ENCODE assay signal across 24 cellular contexts in genomic region chr14:94439453-94440057, GRCh38. TPM values are rescaled to one million over a fixed set of nuclear protein-coding genes. Genes with fewer than 3 reads are reported as not detected.
"Had no signal": no experiment of that assay in that cellular context is flagged by ENCODE, and none has a peak within 500 bp of the region (broad histone marks: within the 10 kb centered on the region; RNA-seq: fewer than 3 reads in every experiment).

No MANE protein-coding gene starts in this region.

- ATAC-seq: left lung; naive thymus-derived CD4-positive, alpha-beta T cell had no signal

- H3K4me3 ChIP-seq: ascending aorta, left lung, tibial artery had no signal

- H3K27me3 ChIP-seq: ascending aorta, tibial artery had no signal

- H3K4me3 Mint-ChIP-seq: activated naive CD4-positive, alpha-beta T cell treated with anti-CD3 and anti-CD28 coated beads, Interleukin-2, amount 10 ng/mL, durations not matched to agents 7 days and 5 days; dendritic cell treated with granulocyte-macrophage colony-stimulating factor and Interleukin-4, amounts not matched to agents 40 ng/mL and 50 ng/mL, for 4 days; naive thymus-derived CD4-positive, alpha-beta T cell had no signal

- H3K36me3 ChIP-seq: ascending aorta, left lung, neutrophil, tibial artery had no signal

- H3K4me1 ChIP-seq: ascending aorta, left lung, tibial artery had no signal

- FAIRE-seq: keratinocyte, TTC549, urothelium cell line had no signal

- H3K9me3 ChIP-seq: ascending aorta, left lung, neutrophil, tibial artery had no signal

- DNase-seq: activated naive CD4-positive, alpha-beta T cell treated with anti-CD3 and anti-CD28 coated beads, Interleukin-2, amount 10 ng/mL, durations not matched to agents 7 days and 5 days; activated T-cell treated with anti-CD3 and anti-CD28 coated beads for 4 hours; left lung; mammary epithelial cell; naive thymus-derived CD4-positive, alpha-beta T cell; posterior cingulate gyrus; stimulated activated CD4-positive, alpha-beta T cell treated with anti-CD3 and anti-CD28 coated beads, Interleukin-15, amount 100 ng/mL, for 24 hours; stimulated activated CD4-positive, alpha-beta T cell treated with anti-CD3 and anti-CD28 coated beads, Interleukin-4, amount 100 ng/mL, for 1 hour; stimulated activated naive CD4-positive, alpha-beta T cell; T-helper 2 cell; tibial artery had no signal

- H3K27ac Mint-ChIP-seq: activated naive CD4-positive, alpha-beta T cell treated with anti-CD3 and anti-CD28 coated beads, Interleukin-2, amount 10 ng/mL, durations not matched to agents 7 days and 5 days; dendritic cell treated with granulocyte-macrophage colony-stimulating factor and Interleukin-4, amounts not matched to agents 40 ng/mL and 50 ng/mL, for 4 days; naive thymus-derived CD4-positive, alpha-beta T cell had no signal

- H3K36me3 Mint-ChIP-seq: activated naive CD4-positive, alpha-beta T cell treated with anti-CD3 and anti-CD28 coated beads, Interleukin-2, amount 10 ng/mL, durations not matched to agents 7 days and 5 days; naive thymus-derived CD4-positive, alpha-beta T cell had no signal

- H3K4me1 Mint-ChIP-seq: activated naive CD4-positive, alpha-beta T cell treated with anti-CD3 and anti-CD28 coated beads, Interleukin-2, amount 10 ng/mL, durations not matched to agents 7 days and 5 days; naive thymus-derived CD4-positive, alpha-beta T cell had no signal

- H3K9me3 Mint-ChIP-seq: activated naive CD4-positive, alpha-beta T cell treated with anti-CD3 and anti-CD28 coated beads, Interleukin-2, amount 10 ng/mL, durations not matched to agents 7 days and 5 days; dendritic cell treated with granulocyte-macrophage colony-stimulating factor and Interleukin-4, amounts not matched to agents 40 ng/mL and 50 ng/mL, for 4 days had no signal

- H3K27ac ChIP-seq: ascending aorta, left lung, neutrophil, tibial artery had no signal

RNA-seq across cellular contexts. Expression of gene SERPINA11, which starts 13.0 kb away (rescaled TPM):
- total RNA-seq: activated CD8-positive, alpha-beta memory T cell treated with anti-CD3 and anti-CD28 coated beads for 36 hours; ascending aorta; bronchial epithelial cell; cerebellum; epithelial cell of proximal tubule; left lung; mononuclear cell; naive thymus-derived CD4-positive, alpha-beta T cell; skeletal muscle tissue; subcutaneous adipose tissue had no signal
- polyA plus RNA-seq: keratinocyte; naive thymus-derived CD4-positive, alpha-beta T cell had no signal

RNA-seq across cellular contexts. Expression of gene SERPINA9, which starts 36.4 kb away (rescaled TPM):
- total RNA-seq: activated CD8-positive, alpha-beta memory T cell treated with anti-CD3 and anti-CD28 coated beads for 36 hours; ascending aorta; bronchial epithelial cell; cerebellum; epithelial cell of proximal tubule; left lung; mononuclear cell; naive thymus-derived CD4-positive, alpha-beta T cell; skeletal muscle tissue; subcutaneous adipose tissue had no signal
- polyA plus RNA-seq: naive thymus-derived CD4-positive, alpha-beta T cell had no signal
